In genomic region chr1:184870319-184870718, GRCh38 we compare ENCODE assay signal across 22 cellular contexts.
DNase-seq lines count a peak whose midpoint lies in the region; ATAC-seq and TF ChIP-seq lines count a peak whose summit lies in the region.
"Had no signal": no experiment of that assay in that cellular context is flagged by ENCODE, and none has a peak within 500 bp of the region (broad histone marks: within the 10 kb centered on the region; RNA-seq: fewer than 3 reads in every experiment).

No MANE protein-coding gene starts in this region.

- H3K36me3 Mint-ChIP-seq in activated naive CD4-positive, alpha-beta T cell treated with anti-CD3 and anti-CD28 coated beads, Interleukin-2, amount 50 U/mL, for 72 hours, result peaks cover 0 to 6% of the 10 kb centered on the region in 2 donors
- peaks cover 30% of the 10 kb centered on the region for H3K36me3 Mint-ChIP-seq in activated naive CD4-positive, alpha-beta T cell treated with anti-CD3 and anti-CD28 coated beads, Interleukin-2, amount 10 ng/mL, durations not matched to agents 7 days and 5 days
- H3K36me3 Mint-ChIP-seq in effector memory CD8-positive, alpha-beta T cell (ENCODE audit: insufficient read depth), result peaks cover 19% of the 10 kb centered on the region
- H3K36me3 Mint-ChIP-seq: mesothelial cell of epicardium had no signal

- peak overlapping the region in 1 of 2 donors; percentile 70 for H3K27ac Mint-ChIP-seq in activated naive CD4-positive, alpha-beta T cell treated with anti-CD3 and anti-CD28 coated beads, Interleukin-2, amount 50 U/mL, for 72 hours
- no peak overlapping the region for H3K27ac Mint-ChIP-seq in activated naive CD4-positive, alpha-beta T cell treated with anti-CD3 and anti-CD28 coated beads, Interleukin-2, amount 10 ng/mL, durations not matched to agents 7 days and 5 days
- H3K27ac Mint-ChIP-seq in effector memory CD8-positive, alpha-beta T cell, result peak overlapping the region; percentile 36 to 82
- H3K27ac Mint-ChIP-seq: activated naive CD8-positive, alpha-beta T cell; mesothelial cell of epicardium; stimulated activated naive CD8-positive, alpha-beta T cell treated with anti-CD3 and anti-CD28 coated beads, Interleukin-15, Interleukin-2, amounts not matched to agents 100 ng/mL and 50 ng/mL, for 24 hours had no signal

- no peaks in the 10 kb centered on the region for H3K27me3 Mint-ChIP-seq in activated naive CD4-positive, alpha-beta T cell treated with anti-CD3 and anti-CD28 coated beads, Interleukin-2, amount 10 ng/mL, durations not matched to agents 7 days and 5 days
- H3K27me3 Mint-ChIP-seq in effector memory CD8-positive, alpha-beta T cell, result no peaks in the 10 kb centered on the region
- H3K27me3 Mint-ChIP-seq: activated naive CD8-positive, alpha-beta T cell had no signal

- TF ChIP-seq CTCF in GM12865 (IDR thresholded peaks at IDR 0.05; ENCODE audit: insufficient read depth, low read depth, low read length, missing control alignments), result no peak

- CTCF ChIA-PET in activated naive CD4-positive, alpha-beta T cell treated with anti-CD3 and anti-CD28 coated beads, Interleukin-2, amount 10 ng/mL, durations not matched to agents 7 days and 5 days (lab: Charles Lee), result interaction anchor here (0.5 to 0.9 kb wide), 2 partner anchors 12 to 65 kb away, joined by 3 to 5 read pairs; no protein-coding TSS in a partner anchor

- H3K9me3 Mint-ChIP-seq in activated naive CD4-positive, alpha-beta T cell treated with anti-CD3 and anti-CD28 coated beads, Interleukin-2, amount 50 U/mL, for 72 hours, result peaks cover 0 to under 1% of the 10 kb centered on the region in 2 donors
- no peaks in the 10 kb centered on the region for H3K9me3 Mint-ChIP-seq in activated naive CD4-positive, alpha-beta T cell treated with anti-CD3 and anti-CD28 coated beads, Interleukin-2, amount 10 ng/mL, durations not matched to agents 7 days and 5 days
- no peaks in the 10 kb centered on the region for H3K9me3 Mint-ChIP-seq in effector memory CD8-positive, alpha-beta T cell
- H3K9me3 Mint-ChIP-seq: stimulated activated naive CD8-positive, alpha-beta T cell treated with anti-CD3 and anti-CD28 coated beads, Interleukin-15, Interleukin-2, amounts not matched to agents 100 ng/mL and 50 ng/mL, for 24 hours had no signal

- intact Hi-C loops in Right ventricle myocardium superior (cut with DNase I), result no loop called here

- ATAC-seq in activated naive CD4-positive, alpha-beta T cell treated with anti-CD3 and anti-CD28 coated beads, Interleukin-2, amount 50 U/mL, for 72 hours, result peak; percentile 17 to 23
- ATAC-seq in effector memory CD8-positive, alpha-beta T cell (replicated peaks), result peak; percentile 14
- ATAC-seq in Right ventricle myocardium superior (ENCODE audit: poor library complexity), result no peak
- ATAC-seq: HepG2; naive thymus-derived CD4-positive, alpha-beta T cell; Panc1 had no signal

- peaks cover 40% of the 10 kb centered on the region for H3K4me1 Mint-ChIP-seq in activated naive CD4-positive, alpha-beta T cell treated with anti-CD3 and anti-CD28 coated beads, Interleukin-2, amount 10 ng/mL, durations not matched to agents 7 days and 5 days
- H3K4me1 Mint-ChIP-seq in effector memory CD8-positive, alpha-beta T cell (ENCODE audit: low read depth in 2 of 2), result peaks cover 25 to 44% of the 10 kb centered on the region in 2 donors
- H3K4me1 Mint-ChIP-seq: mesothelial cell of epicardium had no signal

- H3K4me3 ChIP-seq in GM12865 (ENCODE audit: low read depth, low read length), result no peak overlapping the region
- H3K4me3 ChIP-seq: skin epidermis, tibial artery had no signal

- no peak for DNase-seq in activated naive CD4-positive, alpha-beta T cell treated with anti-CD3 and anti-CD28 coated beads, Interleukin-2, amount 50 U/mL, for 72 hours (ENCODE audit: low spot score in 2 of 2)
- no peak for DNase-seq in activated naive CD4-positive, alpha-beta T cell treated with anti-CD3 and anti-CD28 coated beads, Interleukin-2, amount 10 ng/mL, durations not matched to agents 7 days and 5 days
- DNase-seq in GM12865 (ENCODE audit: low read depth) (peak; percentile 82), M059J (ENCODE audit: low read depth) (peak; percentile 13), Right ventricle myocardium superior (no peak), RKO (ENCODE audit: low spot score) (no peak)
- DNase-seq in effector memory CD8-positive, alpha-beta T cell, result no peak
- DNase-seq: C1 segment of cervical spinal cord; central memory CD4-positive, alpha-beta T cell; dermis blood vessel endothelial cell; naive thymus-derived CD4-positive, alpha-beta T cell; NCI-H187; NCI-H2171 treated with DMSO at 0.1 percent for 48 hours; NCI-H524 treated with DMSO at 0.1 percent for 48 hours; NK-92 treated with Interleukin-12 subunit alpha and Interleukin-12 subunit beta, amount 100 ng/mL, for 24 hours; tibial artery had no signal

- no peak overlapping the region for H3K4me3 Mint-ChIP-seq in activated naive CD4-positive, alpha-beta T cell treated with anti-CD3 and anti-CD28 coated beads, Interleukin-2, amount 10 ng/mL, durations not matched to agents 7 days and 5 days
- H3K4me3 Mint-ChIP-seq in effector memory CD8-positive, alpha-beta T cell, result peak overlapping the region in 1 of 2 donors; percentile 20
- H3K4me3 Mint-ChIP-seq: activated naive CD8-positive, alpha-beta T cell; mesothelial cell of epicardium; naive thymus-derived CD4-positive, alpha-beta T cell; stimulated activated naive CD8-positive, alpha-beta T cell treated with anti-CD3 and anti-CD28 coated beads, Interleukin-15, Interleukin-2, amounts not matched to agents 100 ng/mL and 50 ng/mL, for 24 hours had no signal

Comparison
In these comparisons a context has a peak if more than half of its experiments do, and no peak if none do; other contexts are left out.
1. DNase-seq: peak in GM12865 (single experiment) and M059J (single experiment); none in activated naive CD4-positive, alpha-beta T cell treated with anti-CD3 and anti-CD28 coated beads, Interleukin-2, amount 50 U/mL, for 72 hours (0 of 2), activated naive CD4-positive, alpha-beta T cell treated with anti-CD3 and anti-CD28 coated beads, Interleukin-2, amount 10 ng/mL, durations not matched to agents 7 days and 5 days (single experiment), effector memory CD8-positive, alpha-beta T cell (0 of 3), Right ventricle myocardium superior (single experiment) and RKO (single experiment).